19 cellular contexts compared by ENCODE assay signal in the genomic region with DNA sequence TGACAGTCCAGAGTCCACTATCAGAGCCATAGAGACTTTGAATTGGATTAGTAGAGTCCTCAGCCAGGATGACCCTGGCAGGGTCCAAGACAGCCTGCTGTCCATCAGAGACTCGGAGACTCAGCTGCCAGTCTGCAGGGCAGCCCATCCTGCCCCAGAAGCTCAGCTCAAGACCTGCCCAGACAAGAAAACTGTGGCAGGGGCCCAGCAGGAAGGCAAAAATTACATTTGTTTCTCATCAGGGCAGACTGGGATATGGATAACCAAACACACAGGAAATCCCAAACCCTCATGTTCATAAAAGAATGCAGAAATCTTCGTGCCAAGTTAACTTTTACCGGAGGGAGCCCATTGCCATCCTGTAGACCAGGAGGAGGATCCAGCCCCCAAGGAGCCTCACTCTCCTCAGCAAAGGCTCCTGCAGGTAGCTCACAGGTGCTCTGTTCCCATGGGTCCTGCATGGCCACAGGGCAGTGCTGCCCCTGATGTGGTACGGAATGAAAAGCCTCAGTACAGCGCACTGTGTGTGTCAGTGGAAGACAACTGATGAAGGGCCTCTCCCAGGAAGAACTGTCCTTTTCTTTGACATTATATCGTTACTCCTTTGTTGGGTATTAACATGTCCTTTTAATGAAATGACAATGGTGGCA.
DNase-seq lines count a peak whose midpoint lies in the region; ATAC-seq, FAIRE-seq and TF ChIP-seq lines count a peak whose summit lies in the region.
"Had no signal": no experiment of that assay in that cellular context is flagged by ENCODE, and none has a peak within 500 bp of the region (broad histone marks: within the 10 kb centered on the region; RNA-seq: fewer than 3 reads in every experiment).

No MANE protein-coding gene starts in this region.

- H3K9me2 ChIP-seq in PC-9 (ENCODE audit: insufficient read depth) = no peaks in the 10 kb centered on the region

- H3K79me1 ChIP-seq in H1 (ENCODE audit: low read depth, low read length) = no peaks in the 10 kb centered on the region

- TF ChIP-seq RAD21 in H1 (IDR thresholded peaks at IDR 0.05 in 1 of 2, conservative IDR thresholded peaks at IDR 0.05 in 1 of 2; ENCODE audit: low read depth in 2 of 2, low read length in 2 of 2) = no peak

- H3K23ac ChIP-seq in H1 (ENCODE audit: insufficient read length) = no peak overlapping the region

- TF ChIP-seq CTCF in PC-9 (conservative IDR thresholded peaks at IDR 0.05) (no peak), H1 (IDR thresholded peaks at IDR 0.05; ENCODE audit: control extremely low read depth in 1 of 3, insufficient read depth in 1 of 3, low read depth in 1 of 3, low read length in 3 of 3) (no peak), osteoblast (IDR thresholded peaks at IDR 0.05; ENCODE audit: extremely low read depth, low read depth, low read length) (no peak)

- no peak for FAIRE-seq in H1 (lab: Jason Lieb, UNC)
- FAIRE-seq: kidney had no signal

- H2BK12ac ChIP-seq in H1 (ENCODE audit: low read depth, low read length) = no peak overlapping the region

- BruUV-seq in PC-9 (replicated peaks; lab: Mats Ljungman, UMichigan) = no TSS peak

- no peak for ATAC-seq in HG03460 (IDR thresholded peaks at IDR 0.05; ENCODE audit: unreplicated experiment)
- ATAC-seq: natural killer cell, Right ventricle myocardium inferior, WTC11 had no signal

- H2BK15ac ChIP-seq in H1 (ENCODE audit: low read length) = no peak overlapping the region

- CTCF ChIA-PET in PC-9 (lab: Charles Lee) (interaction anchor here (0.6 kb wide), 1 partner anchor 197 kb away, joined by 3 read pairs; no protein-coding TSS in a partner anchor), H1 (lab: Charles Lee; ENCODE audit: partially characterized antibody) (interaction anchor here (1.0 to 7.4 kb wide), 6 partner anchors 10 to 172 kb away, joined by 3 to 38 read pairs (median 3); no protein-coding TSS in a partner anchor)

- no peak for TF ChIP-seq EP300 in H1 (IDR thresholded peaks at IDR 0.05; ENCODE audit: borderline replicate concordance in 1 of 2, low read depth in 2 of 2, low read length in 2 of 2)

- DNase-seq in ACHN = peak; percentile 45
- DNase-seq in PC-9 = no peak
- DNase-seq in H1 (ENCODE audit: low read depth in 1 of 2, low spot score in 2 of 2) = no peak
- DNase-seq in osteoblast (ENCODE audit: insufficient read length, low spot score, missing footprints) = no peak
- no peak for DNase-seq in GM19238 (ENCODE audit: insufficient read length, low spot score)
- DNase-seq in erythroblast (lab: John Stamatoyannopoulos, UW) = no peak
- no peak for DNase-seq in DMS114 treated with DMSO at 0.1 percent for 48 hours (lab: John Stamatoyannopoulos, UW; ENCODE audit: unreplicated experiment)
- DNase-seq: activated naive CD8-positive, alpha-beta T cell treated with anti-CD3 and anti-CD28 coated beads, Interleukin-2, amount 10 ng/mL, durations not matched to agents 7 days and 5 days; caudate nucleus; DMS153; esophagus squamous epithelium; hippocampal formation; kidney; MM.1S; natural killer cell; NCI-H1694 treated with DMSO at 0.1 percent for 48 hours had no signal

- in situ Hi-C loops in ACHN (cut with HindIII; ENCODE audit: low pct_ligation_motif_present, low pct_unique_long_range_greater_than_20kb, low sequenced_read_pairs) = loop anchor here (25.0 kb wide), 1 partner anchor 253 kb away; no protein-coding TSS in a partner anchor

- H3K4me3 ChIP-seq in PC-9 = no peak overlapping the region
- no peak overlapping the region for H3K4me3 ChIP-seq in H1 (ENCODE audit: extremely low read depth in 1 of 4, insufficient read depth in 2 of 4, low read depth in 3 of 4, low read length in 4 of 4)
- no peak overlapping the region for H3K4me3 ChIP-seq in osteoblast (ENCODE audit: insufficient read depth, low read length)
- H3K4me3 ChIP-seq: esophagus squamous epithelium had no signal

- H3K4me2 ChIP-seq in PC-9 (peak overlapping the region; percentile 63), H1 (ENCODE audit: insufficient read depth in 1 of 2, low read depth in 2 of 2, low read length in 2 of 2) (no peak overlapping the region), osteoblast (ENCODE audit: insufficient read depth, low read length) (peak overlapping the region; percentile 74)

- H3K27me3 ChIP-seq in PC-9 (ENCODE audit: insufficient read depth, low read depth) (no peaks in the 10 kb centered on the region), H1 (replicated peaks in 1 of 4; ENCODE audit: control insufficient read depth in 3 of 4, extremely low read depth in 1 of 4, insufficient read depth in 3 of 4, low read length in 3 of 4) (no peaks in the 10 kb centered on the region), osteoblast (ENCODE audit: insufficient read depth, low read length) (no peaks in the 10 kb centered on the region)

- H3K79me2 ChIP-seq in PC-9 (ENCODE audit: low read depth) (no peaks in the 10 kb centered on the region), H1 (ENCODE audit: control insufficient read depth in 1 of 2, insufficient read depth in 2 of 2, low read length in 2 of 2) (no peaks in the 10 kb centered on the region), osteoblast (ENCODE audit: insufficient read depth, low read length) (peaks cover 2% of the 10 kb centered on the region)

- H3K14ac ChIP-seq in H1 (ENCODE audit: insufficient read length) = no peak overlapping the region

- peaks cover 41% of the 10 kb centered on the region for H3K4me1 ChIP-seq in PC-9 (replicated peaks; ENCODE audit: insufficient read depth)
- H3K4me1 ChIP-seq in H1 (replicated peaks in 1 of 4; ENCODE audit: control insufficient read depth in 3 of 4, insufficient read depth in 4 of 4, low read length in 3 of 4) = no peaks in the 10 kb centered on the region
- H3K4me1 ChIP-seq in osteoblast (ENCODE audit: insufficient read depth, low read length) = peaks cover 35% of the 10 kb centered on the region

- no peak overlapping the region for H4K5ac ChIP-seq in H1 (ENCODE audit: insufficient read length, low read depth, low read length)

- peak overlapping the region; percentile 11 for H4K91ac ChIP-seq in H1 (replicated peaks; ENCODE audit: insufficient read length, low read length)

- H3K36me3 ChIP-seq in PC-9 (ENCODE audit: low read depth) = no peaks in the 10 kb centered on the region
- H3K36me3 ChIP-seq in H1 (ENCODE audit: control insufficient read depth in 2 of 4, insufficient read depth in 4 of 4, low read length in 3 of 4) = no peaks in the 10 kb centered on the region
- H3K36me3 ChIP-seq in osteoblast (ENCODE audit: insufficient read depth, low read length) = no peaks in the 10 kb centered on the region
- H3K36me3 ChIP-seq: esophagus squamous epithelium had no signal

- no peak overlapping the region for H3K18ac ChIP-seq in H1 (ENCODE audit: extremely low read depth, low read length)

- H3F3A ChIP-seq in PC-9 (ENCODE audit: insufficient read depth, low read depth) = peaks cover 41% of the 10 kb centered on the region

- no peak overlapping the region for H2BK5ac ChIP-seq in H1 (ENCODE audit: low read depth, low read length)

- H3K9ac ChIP-seq in H1 (replicated peaks in 1 of 4; ENCODE audit: extremely low read depth in 1 of 4, low read depth in 3 of 4, low read length in 3 of 4) = no peak overlapping the region

- no peak overlapping the region for H2AK5ac ChIP-seq in H1 (ENCODE audit: low read depth, low read length)

- no peak overlapping the region for H3K56ac ChIP-seq in H1 (replicated peaks; ENCODE audit: insufficient read length, low read depth, low read length)

- POLR2A ChIA-PET in PC-9 (lab: Charles Lee; ENCODE audit: unreplicated experiment) = no interaction called here
- POLR2A ChIA-PET in H1 (lab: Charles Lee; ENCODE audit: partially characterized antibody) = no interaction called here

- H3K27ac ChIP-seq in PC-9 (peak overlapping the region; percentile 82), H1 (ENCODE audit: low read depth, low read length) (no peak overlapping the region), osteoblast (ENCODE audit: low read depth, low read length) (peak overlapping the region; percentile 93)

- H2BK20ac ChIP-seq in H1 (ENCODE audit: low read length) = no peak overlapping the region

- H3K23me2 ChIP-seq in H1 (ENCODE audit: low read depth, low read length) = no peaks in the 10 kb centered on the region

- H2AFZ ChIP-seq in PC-9 = no peak overlapping the region
- no peak overlapping the region for H2AFZ ChIP-seq in H1 (ENCODE audit: low read length)
- H2AFZ ChIP-seq in osteoblast (ENCODE audit: low read length) = no peak overlapping the region

- H2BK120ac ChIP-seq in H1 (replicated peaks; ENCODE audit: low read depth, low read length) = no peak overlapping the region

- intact Hi-C loops in PC-9 (cut with micrococcal nuclease; ENCODE audit: unreplicated experiment) = no loop called here

- H4K20me1 ChIP-seq in PC-9 (ENCODE audit: insufficient read depth) (no peaks in the 10 kb centered on the region), H1 (replicated peaks in 1 of 2; ENCODE audit: control insufficient read depth in 1 of 2, insufficient read depth in 2 of 2, low read length in 2 of 2) (no peaks in the 10 kb centered on the region), osteoblast (ENCODE audit: insufficient read depth, low read length) (no peaks in the 10 kb centered on the region)

- no peak overlapping the region for H3K4ac ChIP-seq in H1 (replicated peaks; ENCODE audit: insufficient read length, low read depth, low read length)

- 84% methylated on average over 6 of the region's 6 CpGs; no CpG with 5 or more reads in 1 of the 2 experiments for WGBS in H1 (ENCODE audit: extremely low coverage in 1 of 2, insufficient coverage in 1 of 2, insufficient read length in 1 of 2, insufficient replicate concordance in 2 of 2, low coverage in 1 of 2, low lambda C conversion rate in 2 of 2, missing lambda C conversion rate in 1 of 2), 2 experiments

- no peak for TF ChIP-seq POLR2A in H1 (IDR thresholded peaks at IDR 0.05; ENCODE audit: control extremely low read depth in 1 of 2, low read depth in 2 of 2, low read length in 2 of 2)
- TF ChIP-seq POLR2A in erythroblast (IDR thresholded peaks at IDR 0.05; ENCODE audit: low read length) = no peak

- no peak overlapping the region for H4K8ac ChIP-seq in H1 (ENCODE audit: extremely low read depth, insufficient read depth, low read length)

- H3K9me3 ChIP-seq in PC-9 (ENCODE audit: insufficient read depth, low read depth) (no peaks in the 10 kb centered on the region), H1 (ENCODE audit: insufficient read depth in 2 of 2, low read depth in 1 of 2, low read length in 1 of 2) (no peaks in the 10 kb centered on the region), osteoblast (ENCODE audit: low read depth, low read length) (no peaks in the 10 kb centered on the region)
- H3K9me3 ChIP-seq: esophagus squamous epithelium had no signal

TF ChIP-seq in H1, 55 proteins besides CTCF, POLR2A, EP300 and RAD21 (continues in another document):
- TF ChIP-seq, protein P1, sequence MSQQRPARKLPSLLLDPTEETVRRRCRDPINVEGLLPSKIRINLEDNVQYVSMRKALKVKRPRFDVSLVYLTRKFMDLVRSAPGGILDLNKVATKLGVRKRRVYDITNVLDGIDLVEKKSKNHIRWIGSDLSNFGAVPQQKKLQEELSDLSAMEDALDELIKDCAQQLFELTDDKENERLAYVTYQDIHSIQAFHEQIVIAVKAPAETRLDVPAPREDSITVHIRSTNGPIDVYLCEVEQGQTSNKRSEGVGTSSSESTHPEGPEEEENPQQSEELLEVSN (IDR thresholded peaks at IDR 0.05) = no peak
- TF ChIP-seq HDAC6 (IDR thresholded peaks at IDR 0.05; ENCODE audit: low read depth, low read length) (no peak), SP4 (IDR thresholded peaks at IDR 0.05; ENCODE audit: low read length) (no peak), BRCA1 (IDR thresholded peaks at IDR 0.05; ENCODE audit: low read depth, low read length) (no peak)

Comparison
In these comparisons a context has a peak if more than half of its experiments do, and no peak if none do; other contexts are left out.
1. H3K4me2 ChIP-seq: peak in PC-9 (single experiment) and osteoblast (single experiment); none in H1 (0 of 2).